ENCODE assay signal across 18 cellular contexts in the genomic region with DNA sequence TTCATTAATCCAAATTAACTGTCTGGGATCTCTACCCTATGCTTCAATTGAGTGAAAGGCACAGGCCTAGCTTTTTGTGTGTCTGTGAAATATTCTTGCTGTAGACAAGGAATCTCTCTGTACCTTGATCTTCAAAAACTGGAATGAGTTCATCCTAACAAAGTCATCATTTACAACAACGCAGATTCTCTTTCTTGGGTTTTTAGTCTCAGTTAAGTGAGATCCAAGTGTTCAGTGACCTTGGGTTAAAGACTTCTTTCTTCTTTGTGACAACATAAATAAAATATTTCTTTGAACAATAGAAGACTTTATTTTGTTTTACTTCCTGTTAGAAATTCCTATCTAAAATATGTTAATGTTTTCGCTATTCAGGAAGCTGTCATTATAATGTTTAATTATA.
A peak's percentile ranks its signal among the peaks of the same experiment; 100 is the strongest.
DNase-seq lines count a peak whose midpoint lies in the region; ATAC-seq, FAIRE-seq and TF ChIP-seq lines count a peak whose summit lies in the region.
"Had no signal": no experiment of that assay in that cellular context is flagged by ENCODE, and none has a peak within 500 bp of the region (broad histone marks: within the 10 kb centered on the region; RNA-seq: fewer than 3 reads in every experiment).

No MANE protein-coding gene starts in this region.

- no peak overlapping the region for H3K9ac ChIP-seq in Loucy (ENCODE audit: low read depth, low read length, poor library complexity, severe bottlenecking)
- H3K9ac ChIP-seq: BLaER1 treated with 17β-estradiol and CSF1 and Interleukin-3, amounts not matched to agents 10 nM and 100 nM had no signal

- peak overlapping the region; percentile 51; the same call in 1 of the 2 replicates for H2AFZ ChIP-seq in Loucy (ENCODE audit: low read length)

- H3K9me2 ChIP-seq in Loucy (replicated peaks; ENCODE audit: low read depth, low read length): no peaks in the 10 kb centered on the region

- H3F3A ChIP-seq in Loucy (ENCODE audit: low read depth): no peaks in the 10 kb centered on the region

- peaks cover 14% of the 10 kb centered on the region for H3K4me1 Mint-ChIP-seq in nephron progenitor cell
- H3K4me1 Mint-ChIP-seq in activated T-cell treated with anti-CD3 and anti-CD28 coated beads, Interleukin-2, amount 50 U/mL, for 24 hours (ENCODE audit: low read depth): no peaks in the 10 kb centered on the region
- H3K4me1 Mint-ChIP-seq: CD4-positive, CD25-positive, alpha-beta regulatory T cell had no signal

- no peaks in the 10 kb centered on the region for H3K36me3 Mint-ChIP-seq in nephron progenitor cell (ENCODE audit: low read depth)
- H3K36me3 Mint-ChIP-seq in activated T-cell treated with anti-CD3 and anti-CD28 coated beads, Interleukin-2, amount 50 U/mL, for 24 hours (ENCODE audit: low read depth): no peaks in the 10 kb centered on the region
- H3K36me3 Mint-ChIP-seq: CD4-positive, CD25-positive, alpha-beta regulatory T cell had no signal

- H3K27me3 ChIP-seq in Loucy (ENCODE audit: insufficient read depth, low read length, poor library complexity, severe bottlenecking): no peaks in the 10 kb centered on the region
- H3K27me3 ChIP-seq: BLaER1 treated with 17β-estradiol and CSF1 and Interleukin-3, amounts not matched to agents 10 nM and 100 nM had no signal

- peak overlapping the region; percentile 73 for H3K27ac Mint-ChIP-seq in nephron progenitor cell
- H3K27ac Mint-ChIP-seq in activated T-cell treated with anti-CD3 and anti-CD28 coated beads, Interleukin-2, amount 50 U/mL, for 24 hours: no peak overlapping the region
- H3K27ac Mint-ChIP-seq: CD4-positive, CD25-positive, alpha-beta regulatory T cell; HFFc6 had no signal

- H3K4me1 ChIP-seq in Loucy (ENCODE audit: insufficient read depth, low read length, poor library complexity, severe bottlenecking): peaks cover 13% of the 10 kb centered on the region
- H3K4me1 ChIP-seq: BLaER1 treated with 17β-estradiol and CSF1 and Interleukin-3, amounts not matched to agents 10 nM and 100 nM had no signal

- no peak overlapping the region for H3K4me3 ChIP-seq in Loucy (ENCODE audit: low read length, poor library complexity, severe bottlenecking)
- H3K4me3 ChIP-seq: BLaER1 treated with 17β-estradiol and CSF1 and Interleukin-3, amounts not matched to agents 10 nM and 100 nM; GM12878 had no signal

- no peak overlapping the region for H3K4me2 ChIP-seq in Loucy (ENCODE audit: low read depth, low read length, poor library complexity, severe bottlenecking)
- H3K4me2 ChIP-seq: BLaER1 treated with 17β-estradiol and CSF1 and Interleukin-3, amounts not matched to agents 10 nM and 100 nM had no signal

- H3K4me3 Mint-ChIP-seq in nephron progenitor cell: no peak overlapping the region
- H3K4me3 Mint-ChIP-seq in activated T-cell treated with anti-CD3 and anti-CD28 coated beads, Interleukin-2, amount 50 U/mL, for 24 hours: no peak overlapping the region
- H3K4me3 Mint-ChIP-seq: CD4-positive, CD25-positive, alpha-beta regulatory T cell; HFFc6 had no signal

- H3K9me3 Mint-ChIP-seq in nephron progenitor cell: peaks cover 4% of the 10 kb centered on the region
- H3K9me3 Mint-ChIP-seq in activated T-cell treated with anti-CD3 and anti-CD28 coated beads, Interleukin-2, amount 50 U/mL, for 24 hours: no peaks in the 10 kb centered on the region
- H3K9me3 Mint-ChIP-seq: HFFc6 had no signal

- ATAC-seq in HG03457 (IDR thresholded peaks at IDR 0.05; ENCODE audit: unreplicated experiment) (no peak), GM19035 (IDR thresholded peaks at IDR 0.05; ENCODE audit: unreplicated experiment) (no peak)
- ATAC-seq: GM12878 had no signal

- no peak for TF ChIP-seq CTCF in Loucy (conservative IDR thresholded peaks at IDR 0.05; ENCODE audit: low read length)
- no peak for TF ChIP-seq CTCF in nephron progenitor cell (IDR thresholded peaks at IDR 0.05)

- no peaks in the 10 kb centered on the region for H4K20me1 ChIP-seq in Loucy (ENCODE audit: insufficient read depth, low read length, poor library complexity, severe bottlenecking)
- H4K20me1 ChIP-seq: BLaER1 treated with 17β-estradiol and CSF1 and Interleukin-3, amounts not matched to agents 10 nM and 100 nM had no signal

- no peaks in the 10 kb centered on the region for H3K36me3 ChIP-seq in Loucy (ENCODE audit: insufficient read depth, low read length)
- H3K36me3 ChIP-seq: BLaER1 treated with 17β-estradiol and CSF1 and Interleukin-3, amounts not matched to agents 10 nM and 100 nM had no signal

- DNase-seq in COLO829 (ENCODE audit: low spot score): peak; percentile 51
- no peak for DNase-seq in nephron progenitor cell
- DNase-seq in activated T-cell treated with anti-CD3 and anti-CD28 coated beads, Interleukin-2, amount 50 U/mL, for 24 hours: no peak
- DNase-seq in NCI-H1092 (lab: John Stamatoyannopoulos, UW): no peak
- DNase-seq: 8988T; ACHN; Calu3; CD4-positive, CD25-positive, alpha-beta regulatory T cell; DMS79; HCEC 1CT; HFFc6 had no signal

- no peaks in the 10 kb centered on the region for H3K27me3 Mint-ChIP-seq in nephron progenitor cell (ENCODE audit: low read depth, poor library complexity)
- no peaks in the 10 kb centered on the region for H3K27me3 Mint-ChIP-seq in activated T-cell treated with anti-CD3 and anti-CD28 coated beads, Interleukin-2, amount 50 U/mL, for 24 hours

- no peaks in the 10 kb centered on the region for H3K9me3 ChIP-seq in Loucy (ENCODE audit: insufficient read depth, low read depth, low read length)
- H3K9me3 ChIP-seq: BLaER1 treated with 17β-estradiol and CSF1 and Interleukin-3, amounts not matched to agents 10 nM and 100 nM had no signal

- peak; percentile 99 for FAIRE-seq in endometrium (lab: Jason Lieb, UNC)
- FAIRE-seq: GM12878, H1 had no signal

- no peaks in the 10 kb centered on the region for H3K79me2 ChIP-seq in Loucy (ENCODE audit: insufficient read depth, low read length)
